2 cellular contexts compared by ENCODE assay signal in genomic region chr2:90231199-90231598, GRCh38.
DNase-seq lines count a peak whose midpoint lies in the region; ATAC-seq lines count a peak whose summit lies in the region.
"Not testable (repeated sequence)": the region's sequence is repeated elsewhere in the genome, so short reads cannot be mapped to it uniquely, and the experiment has no call there.

No MANE protein-coding gene starts in this region.

- not testable (repeated sequence) for H3K4me1 Mint-ChIP-seq in activated T-helper 17 cell treated with anti-CD3 and anti-CD28 coated beads, Interleukin-2, amount 50 U/mL, for 72 hours; stimulated activated effector memory CD8-positive, alpha-beta T cell treated with anti-CD3 and anti-CD28 coated beads, Interleukin-12 subunit alpha, Interleukin-12 subunit beta, amount 100 ng/mL, for 72 hours

- not testable (repeated sequence) for H3K27me3 Mint-ChIP-seq in activated T-helper 17 cell treated with anti-CD3 and anti-CD28 coated beads, Interleukin-2, amount 50 U/mL, for 72 hours

- not testable (repeated sequence) for H3K4me3 Mint-ChIP-seq in activated T-helper 17 cell treated with anti-CD3 and anti-CD28 coated beads, Interleukin-2, amount 50 U/mL, for 72 hours; stimulated activated effector memory CD8-positive, alpha-beta T cell treated with anti-CD3 and anti-CD28 coated beads, Interleukin-12 subunit alpha, Interleukin-12 subunit beta, amount 100 ng/mL, for 72 hours

- not testable (repeated sequence) for H3K36me3 Mint-ChIP-seq in activated T-helper 17 cell treated with anti-CD3 and anti-CD28 coated beads, Interleukin-2, amount 50 U/mL, for 72 hours (ENCODE audit: low read depth); stimulated activated effector memory CD8-positive, alpha-beta T cell treated with anti-CD3 and anti-CD28 coated beads, Interleukin-12 subunit alpha, Interleukin-12 subunit beta, amount 100 ng/mL, for 72 hours

- H3K27ac Mint-ChIP-seq in activated T-helper 17 cell treated with anti-CD3 and anti-CD28 coated beads, Interleukin-2, amount 50 U/mL, for 72 hours; stimulated activated effector memory CD8-positive, alpha-beta T cell treated with anti-CD3 and anti-CD28 coated beads, Interleukin-12 subunit alpha, Interleukin-12 subunit beta, amount 100 ng/mL, for 72 hours: not testable (repeated sequence)

- peaks cover 12% of the 10 kb centered on the region for H3K9me3 Mint-ChIP-seq in activated T-helper 17 cell treated with anti-CD3 and anti-CD28 coated beads, Interleukin-2, amount 50 U/mL, for 72 hours
- not testable (repeated sequence) for H3K9me3 Mint-ChIP-seq in stimulated activated effector memory CD8-positive, alpha-beta T cell treated with anti-CD3 and anti-CD28 coated beads, Interleukin-12 subunit alpha, Interleukin-12 subunit beta, amount 100 ng/mL, for 72 hours

- peak; percentile 56 for ATAC-seq in activated T-helper 17 cell treated with anti-CD3 and anti-CD28 coated beads, Interleukin-2, amount 50 U/mL, for 72 hours (replicated peaks)
- peak; percentile 79 for ATAC-seq in stimulated activated effector memory CD8-positive, alpha-beta T cell treated with anti-CD3 and anti-CD28 coated beads, Interleukin-12 subunit alpha, Interleukin-12 subunit beta, amount 100 ng/mL, for 72 hours

- DNase-seq in stimulated activated effector memory CD8-positive, alpha-beta T cell treated with anti-CD3 and anti-CD28 coated beads, Interleukin-12 subunit alpha, Interleukin-12 subunit beta, amount 100 ng/mL, for 72 hours (ENCODE audit: low spot score in 2 of 2) = not testable (repeated sequence)
